ENCODE assay signal across 8 cellular contexts in the genomic region with DNA sequence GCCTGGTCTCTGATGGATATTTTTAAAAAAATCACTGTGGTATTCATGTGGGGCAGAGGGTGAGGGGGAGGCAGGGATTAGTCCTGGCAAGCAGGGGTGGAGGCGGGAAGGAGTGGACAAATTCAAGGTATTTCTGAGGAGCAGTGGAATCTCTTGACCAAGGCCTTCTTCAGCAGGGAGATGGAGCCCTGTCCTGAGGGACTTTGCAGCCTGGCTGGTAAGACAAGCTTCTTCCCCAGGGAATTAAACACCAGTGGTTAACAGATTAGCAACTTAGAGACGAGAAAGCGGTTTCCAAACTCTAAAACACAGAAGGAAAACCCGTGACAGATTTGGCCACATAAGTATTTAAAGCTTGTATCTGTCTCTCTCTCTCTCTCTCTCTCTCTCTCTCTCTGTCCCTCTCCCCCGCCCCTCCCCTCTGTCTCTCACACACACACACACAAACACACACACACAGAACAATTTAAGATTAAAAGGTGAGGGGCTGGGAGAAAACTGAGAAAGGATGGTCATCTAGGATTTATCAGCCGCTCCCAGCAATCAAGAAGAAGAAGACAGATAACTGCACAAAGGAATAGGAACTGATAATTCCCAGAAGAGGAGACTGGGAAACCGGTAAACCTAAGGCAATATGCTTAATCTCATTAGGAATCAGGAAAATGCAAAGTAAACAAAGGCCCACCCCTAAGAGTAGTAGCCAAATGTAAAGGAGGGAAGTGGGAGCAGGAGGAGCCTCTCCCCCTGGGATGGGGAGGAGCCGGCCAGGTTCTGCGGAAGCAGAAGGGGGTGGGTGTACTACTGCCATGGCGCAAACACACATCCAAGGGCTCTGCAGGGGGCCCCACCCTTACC. TPM values are rescaled to one million over a fixed set of nuclear protein-coding genes. Genes with fewer than 3 reads are reported as not detected.
DNase-seq lines count a peak whose midpoint lies in the region; ATAC-seq, FAIRE-seq and TF ChIP-seq lines count a peak whose summit lies in the region.
"Not testable (repeated sequence)": the region's sequence is repeated elsewhere in the genome, so short reads cannot be mapped to it uniquely, and the experiment has no call there.

No MANE protein-coding gene starts in this region.

- H2AK5ac ChIP-seq in IMR-90 (ENCODE audit: low read depth, low read length) = not testable (repeated sequence)

- CTCF ChIA-PET in Caco-2 (lab: Charles Lee) (interaction anchor here (0.6 to 4.8 kb wide), 3 partner anchors 21 to 75 kb away, joined by 3 to 26 read pairs (median 4); no protein-coding TSS in a partner anchor), IMR-90 (lab: Yijun Ruan, JAX) (interaction anchor here (1.1 kb wide), 1 partner anchor 23 kb away, joined by 3 read pairs; no protein-coding TSS in a partner anchor), SK-N-SH (lab: Yijun Ruan, JAX) (interaction anchor here (1.2 to 2.1 kb wide), 3 partner anchors 18 to 28 kb away, joined by 3 to 8 read pairs (median 6); a partner anchor contains a TSS), MCF 10A (lab: Yijun Ruan, JAX) (interaction anchor here (0.5 to 7.5 kb wide), 8 partner anchors 18 to 1638 kb away, joined by 3 to 100 read pairs (median 6); no protein-coding TSS in a partner anchor), HepG2 (lab: Yijun Ruan, JAX; ENCODE audit: low intra/inter-chr PET ratio, low total read pairs) (interaction anchor here (1.4 kb wide), 1 partner anchor 21 kb away, joined by 3 read pairs; no protein-coding TSS in a partner anchor)

- not testable (repeated sequence) for H3K4ac ChIP-seq in IMR-90 (ENCODE audit: low read depth, low read length)

- H3K14ac ChIP-seq in IMR-90 (replicated peaks; ENCODE audit: low read depth, low read length) = not testable (repeated sequence)

- peak overlapping the region; percentile 74 for H3K27ac Mint-ChIP-seq in Caco-2 (ENCODE audit: unreplicated experiment)
- H3K27ac Mint-ChIP-seq in MCF 10A (ENCODE audit: low read depth, unreplicated experiment) = peak overlapping the region; percentile 29

- not testable (repeated sequence) for TF ChIP-seq RAD21 in IMR-90 (IDR thresholded peaks at IDR 0.05; ENCODE audit: low read length); SK-N-SH (IDR thresholded peaks at IDR 0.05; ENCODE audit: low read length); HepG2 (CRISPR knock-in tag; IDR thresholded peaks at IDR 0.05)

- H3K36me3 Mint-ChIP-seq in Caco-2 (ENCODE audit: insufficient read depth, unreplicated experiment) = peaks cover 28% of the 10 kb centered on the region
- H3K36me3 Mint-ChIP-seq in MCF 10A (ENCODE audit: insufficient read depth, unreplicated experiment) = not testable (repeated sequence)

- H3K27me3 Mint-ChIP-seq in Caco-2 (ENCODE audit: insufficient read depth, unreplicated experiment); MCF 10A (ENCODE audit: insufficient read depth, unreplicated experiment): not testable (repeated sequence)

- WGBS in IMR-90 (ENCODE audit: extremely low coverage in 2 of 2, insufficient read length in 1 of 2), 2 experiments = 90% methylated on average over 2 of the region's 10 CpGs; no CpG with 5 or more reads in 1 of the 2 experiments
- WGBS in SK-N-SH (ENCODE audit: low lambda C conversion rate) = 79% methylated on average over 7 of the region's 10 CpGs
- 1% methylated on average over 9 of the region's 10 CpGs for WGBS in HepG2 (ENCODE audit: low lambda C conversion rate)

- H2BK15ac ChIP-seq in IMR-90 (ENCODE audit: low read depth, low read length) = not testable (repeated sequence)

- not testable (repeated sequence) for TF ChIP-seq EP300 in SK-N-SH (IDR thresholded peaks at IDR 0.05; ENCODE audit: borderline replicate concordance in 1 of 2, low read depth in 1 of 2, low read length in 1 of 2); HepG2 (IDR thresholded peaks at IDR 0.05; ENCODE audit: low read depth in 2 of 2, low read length in 2 of 2); HepG2 (CRISPR knock-in tag; IDR thresholded peaks at IDR 0.05; ENCODE audit: borderline replicate concordance)

- not testable (repeated sequence) for H3K18ac ChIP-seq in IMR-90 (ENCODE audit: low read depth, low read length)

- TF ChIP-seq POLR2A in IMR-90 (IDR thresholded peaks at IDR 0.05; ENCODE audit: low read depth, low read length); HepG2 (IDR thresholded peaks at IDR 0.05; ENCODE audit: insufficient read depth in 1 of 2, low read depth in 2 of 2, low read length in 2 of 2): not testable (repeated sequence)

- H3K23ac ChIP-seq in IMR-90 (ENCODE audit: low read depth, low read length) = 0 out of 2 replicates have a peak overlapping the region, but pooled peaks have one; percentile 76

- POLR2A ChIA-PET in Caco-2 (lab: Charles Lee) (interaction anchor here (0.7 to 1.0 kb wide), 2 partner anchors 17 to 36 kb away, joined by 3 read pairs; a partner anchor contains a TSS), SK-N-SH (lab: Yijun Ruan, JAX) (interaction anchor here (0.7 kb wide), 1 partner anchor 23 kb away, joined by 3 read pairs; no protein-coding TSS in a partner anchor), MCF 10A (lab: Yijun Ruan, JAX) (interaction anchor here (0.6 to 2.9 kb wide), 3 partner anchors 15 to 159 kb away, joined by 3 to 16 read pairs (median 8); no protein-coding TSS in a partner anchor), HepG2 (lab: Yijun Ruan, JAX) (interaction anchor here (1.3 kb wide), 1 partner anchor 21 kb away, joined by 4 read pairs; no protein-coding TSS in a partner anchor)
- POLR2A ChIA-PET in IMR-90 (lab: Charles Lee; ENCODE audit: unreplicated experiment) = not testable (repeated sequence)

- H3K4me3 Mint-ChIP-seq in Caco-2 (ENCODE audit: unreplicated experiment); MCF 10A (ENCODE audit: unreplicated experiment): not testable (repeated sequence)

- intact Hi-C loops in Caco-2 (cut with micrococcal nuclease; ENCODE audit: unreplicated experiment) = loop anchor here (10.0 kb wide), 1 partner anchor 572 kb away; a partner anchor contains a TSS
- intact Hi-C loops in IMR-90 (cut with micrococcal nuclease); MCF 10A (cut with micrococcal nuclease); HepG2 (cut with micrococcal nuclease; ENCODE audit: unreplicated experiment): not testable (repeated sequence)

- not testable (repeated sequence) for H3K4me3 ChIP-seq in Caco-2 (ENCODE audit: low read depth, low read length); IMR-90 (ENCODE audit: insufficient read depth, low read depth, low read length); SK-N-SH (ENCODE audit: low read depth in 2 of 2, low read length in 1 of 2); fibroblast of pulmonary artery (replicated peaks; ENCODE audit: low read depth, low read length); osteoblast (ENCODE audit: insufficient read depth, low read length)
- peak overlapping the region in 2 of 3 experiments; percentile 2 to 53 for H3K4me3 ChIP-seq in HepG2 (replicated peaks in 1 of 3; ENCODE audit: insufficient read depth in 1 of 3, low read depth in 2 of 3, low read length in 3 of 3)

- H2AFZ ChIP-seq in IMR-90 (replicated peaks; ENCODE audit: low read length, poor library complexity) = not testable (repeated sequence)
- H2AFZ ChIP-seq in SK-N-SH (ENCODE audit: low read depth) = peak overlapping the region; percentile 29; the same call in 1 of the 2 replicates
- H2AFZ ChIP-seq in HepG2 (ENCODE audit: low read length) = peak overlapping the region; percentile 71
- peak overlapping the region; percentile 41 for H2AFZ ChIP-seq in osteoblast (ENCODE audit: low read length)

- not testable (repeated sequence) for H3K36me3 ChIP-seq in Caco-2 (ENCODE audit: control insufficient read depth, insufficient read depth, low read length); IMR-90 (ENCODE audit: control insufficient read depth, insufficient read depth, low read length); SK-N-SH (replicated peaks in 1 of 2; ENCODE audit: control insufficient read depth in 1 of 2, insufficient read depth in 2 of 2, low read length in 1 of 2); HepG2 (replicated peaks in 1 of 2; ENCODE audit: control insufficient read depth in 1 of 2, insufficient read depth in 2 of 2, low read length in 2 of 2); osteoblast (ENCODE audit: insufficient read depth, low read length)

- H3K79me2 ChIP-seq in SK-N-SH (ENCODE audit: insufficient read depth); HepG2 (ENCODE audit: insufficient read depth, low read length); osteoblast (ENCODE audit: insufficient read depth, low read length): not testable (repeated sequence)

- H2BK5ac ChIP-seq in IMR-90 (ENCODE audit: low read depth, low read length, poor library complexity, severe bottlenecking) = not testable (repeated sequence)

- FAIRE-seq in HepG2 (lab: Jason Lieb, UNC) = not testable (repeated sequence)

- H3K9me1 ChIP-seq in IMR-90 (ENCODE audit: insufficient read depth, low read length) = not testable (repeated sequence)

- not testable (repeated sequence) for H4K91ac ChIP-seq in IMR-90 (ENCODE audit: insufficient read depth, low read depth, low read length)

- TF ChIP-seq CTCF in Caco-2 (IDR thresholded peaks at IDR 0.05; ENCODE audit: insufficient read depth in 1 of 2, low read depth in 1 of 2, low read length in 1 of 2, severe bottlenecking in 1 of 2, unreplicated experiment in 1 of 2); IMR-90 (conservative IDR thresholded peaks at IDR 0.05; ENCODE audit: low read depth, low read length); SK-N-SH (IDR thresholded peaks at IDR 0.05); MCF 10A (IDR thresholded peaks at IDR 0.05; ENCODE audit: unreplicated experiment); fibroblast of pulmonary artery (IDR thresholded peaks at IDR 0.05; ENCODE audit: low read length, missing control alignments); HepG2 (CRISPR knock-in tag; IDR thresholded peaks at IDR 0.05); osteoblast (IDR thresholded peaks at IDR 0.05; ENCODE audit: extremely low read depth, low read depth, low read length): not testable (repeated sequence)

- not testable (repeated sequence) for H3K9me3 Mint-ChIP-seq in Caco-2 (ENCODE audit: unreplicated experiment); MCF 10A (ENCODE audit: unreplicated experiment)

- not testable (repeated sequence) for H3K9me3 ChIP-seq in Caco-2; IMR-90 (ENCODE audit: control insufficient read depth, insufficient read depth, low read length); SK-N-SH; HepG2 (ENCODE audit: low read length); osteoblast (ENCODE audit: low read depth, low read length)

- dilution Hi-C loops in IMR-90 (cut with HindIII; ENCODE audit: low sequenced_read_pairs, unreplicated experiment) = not testable (repeated sequence)

- not testable (repeated sequence) for H3K4me2 ChIP-seq in IMR-90 (ENCODE audit: low read depth, low read length); SK-N-SH; osteoblast (ENCODE audit: insufficient read depth, low read length)
- H3K4me2 ChIP-seq in HepG2 (ENCODE audit: low read depth, low read length) = peak overlapping the region; percentile 70

- not testable (repeated sequence) for H3K56ac ChIP-seq in IMR-90 (ENCODE audit: extremely low read depth, insufficient read depth, low read length)

- H3K9me2 ChIP-seq in SK-N-SH = not testable (repeated sequence)

- not testable (repeated sequence) for H3K27ac ChIP-seq in IMR-90 (ENCODE audit: insufficient read depth, low read length); SK-N-SH (ENCODE audit: low read depth in 2 of 2, low read length in 1 of 2); HepG2 (ENCODE audit: extremely low read length, insufficient read depth, low read length); osteoblast (ENCODE audit: low read depth, low read length)

- not testable (repeated sequence) for H3K79me1 ChIP-seq in IMR-90 (ENCODE audit: low read depth in 1 of 2, low read length in 2 of 2)

- H3K4me1 Mint-ChIP-seq in Caco-2 (ENCODE audit: low read depth, unreplicated experiment) (peaks cover 51% of the 10 kb centered on the region), MCF 10A (ENCODE audit: insufficient read depth, unreplicated experiment) (peaks cover 14% of the 10 kb centered on the region)

- not testable (repeated sequence) for H2BK20ac ChIP-seq in IMR-90 (ENCODE audit: low read depth, low read length)

- H3K4me1 ChIP-seq in Caco-2 (peaks cover 59% of the 10 kb centered on the region), SK-N-SH (ENCODE audit: control insufficient read depth in 1 of 2, insufficient read depth in 2 of 2, low read depth in 1 of 2, low read length in 1 of 2) (peaks cover 7 to 25% of the 10 kb centered on the region in 2 experiments; a peak in 3 of 4 replicates), HepG2 (ENCODE audit: insufficient read depth, low read length) (peaks cover 79% of the 10 kb centered on the region), osteoblast (ENCODE audit: insufficient read depth, low read length) (peaks cover 17% of the 10 kb centered on the region)
- H3K4me1 ChIP-seq in IMR-90 (ENCODE audit: control insufficient read depth, insufficient read depth, low read length) = not testable (repeated sequence)

- not testable (repeated sequence) for ATAC-seq in IMR-90 (ENCODE audit: low read depth)
- ATAC-seq in HepG2 = peak; percentile 22

- not testable (repeated sequence) for H4K20me1 ChIP-seq in IMR-90 (ENCODE audit: insufficient read depth, low read length); SK-N-SH (ENCODE audit: insufficient read depth); HepG2 (ENCODE audit: insufficient read depth, low read length); osteoblast (ENCODE audit: insufficient read depth, low read length)

- H3K9ac ChIP-seq in IMR-90 (ENCODE audit: low read depth, low read length); SK-N-SH: not testable (repeated sequence)
- H3K9ac ChIP-seq in HepG2 (ENCODE audit: insufficient read depth, low read depth, low read length) = peak overlapping the region; percentile 2; the same call in 1 of the 2 replicates

- not testable (repeated sequence) for H2AK9ac ChIP-seq in IMR-90 (replicated peaks; ENCODE audit: low read depth, low read length, poor library complexity)

- H4K5ac ChIP-seq in IMR-90 (ENCODE audit: low read depth, low read length) = not testable (repeated sequence)

- DNase-seq in Caco-2 = peak in 1 of 2 experiments; percentile 47
- DNase-seq in IMR-90; SK-N-SH; MCF 10A (ENCODE audit: unreplicated experiment); HepG2 (ENCODE audit: low spot score): not testable (repeated sequence)
- peak; percentile 57 for DNase-seq in fibroblast of pulmonary artery (ENCODE audit: low read depth)
- peak; percentile 37 for DNase-seq in osteoblast (ENCODE audit: insufficient read length, low spot score, missing footprints)
- peak; percentile 33 for DNase-seq in ureter (ENCODE audit: low spot score)

- H3F3A ChIP-seq in SK-N-SH (replicated peaks; ENCODE audit: insufficient read depth) = not testable (repeated sequence)

- in situ Hi-C loops in IMR-90 (cut with MboI; ENCODE audit: low sequenced_read_pairs); HepG2 (cut with HindIII; ENCODE audit: extremely low pct_ligation_motif_present, low pct_unique_long_range_greater_than_20kb): not testable (repeated sequence)

- H3K27me3 ChIP-seq in Caco-2 (replicated peaks; ENCODE audit: control insufficient read depth, insufficient read depth, low read length); IMR-90 (ENCODE audit: control insufficient read depth, insufficient read depth, low read length); SK-N-SH (ENCODE audit: insufficient read depth); HepG2 (ENCODE audit: control insufficient read depth in 1 of 2, insufficient read depth in 2 of 2, low read length in 2 of 2); osteoblast (ENCODE audit: insufficient read depth, low read length): not testable (repeated sequence)

- BruUV-seq in Caco-2 (replicated peaks; lab: Mats Ljungman, UMichigan); IMR-90 (replicated peaks; lab: Mats Ljungman, UMichigan); MCF 10A (replicated peaks; lab: Mats Ljungman, UMichigan); HepG2 (replicated peaks; lab: Mats Ljungman, UMichigan): not testable (repeated sequence)

- not testable (repeated sequence) for H2BK120ac ChIP-seq in IMR-90 (ENCODE audit: low read depth, low read length)

- H4K8ac ChIP-seq in IMR-90 (ENCODE audit: low read depth in 2 of 2, low read length in 2 of 2) = not testable (repeated sequence)

RNA-seq across cellular contexts. Expression of a gene that starts 27.7 kb away (rescaled TPM):
- total RNA-seq in Caco-2 (2022) = 23.1 and 29.9 TPM in 2 replicates
- total RNA-seq in IMR-90 (2012; rRNA removed) = 40.0 and 47.5 TPM in 2 replicates
- 42.7 and 46.9 TPM in 2 replicates for polyA plus RNA-seq in IMR-90 (2012; rRNA removed)
- polyA plus RNA-seq in IMR-90 (2012; cell fraction: cytosol; rRNA removed) = 29.3 and 63.1 TPM in 2 replicates
- 24.3 and 25.0 TPM in 2 replicates for polyA plus RNA-seq in IMR-90 (2012; cell fraction: nucleus; rRNA removed; ENCODE audit: low replicate concordance)
- 23.3 and 43.8 TPM in 2 replicates for polyA plus RNA-seq in SK-N-SH (2012; rRNA removed)
- 22.2 and 30.8 TPM in 2 replicates for polyA plus RNA-seq in SK-N-SH (2012; cell fraction: cytosol; rRNA removed)
- 17.8 and 20.9 TPM in 2 replicates for polyA plus RNA-seq in SK-N-SH (2012; cell fraction: nucleus; rRNA removed)
- total RNA-seq in MCF 10A (2022) = 5.4 and 7.9 TPM in 2 replicates
- total RNA-seq in HepG2 (2016; rRNA removed; fragmentation: Illumina TruSeq; extraction: Trizol) = 5.9 and 7.2 TPM in 2 replicates
- total RNA-seq in HepG2 (2016; cell fraction: cytosol; rRNA removed; fragmentation: Illumina TruSeq; extraction: Trizol; ENCODE audit: low read depth) = 3.6 and 4.1 TPM in 2 replicates
- 7.0 and 8.2 TPM in 2 replicates for total RNA-seq in HepG2 (2016; cell fraction: insoluble cytoplasmic fraction; rRNA removed; fragmentation: Illumina TruSeq; extraction: Trizol)
- total RNA-seq in HepG2 (2016; cell fraction: membrane; rRNA removed; fragmentation: Illumina TruSeq; extraction: Trizol) = 6.0 and 7.8 TPM in 2 replicates
- total RNA-seq in HepG2 (2016; cell fraction: nucleus; rRNA removed; fragmentation: Illumina TruSeq; extraction: Trizol) = 3.0 and 4.1 TPM in 2 replicates
- polyA plus RNA-seq in HepG2 (2011; rRNA removed) = 7.9 and 8.0 TPM in 2 replicates
- 6.7 and 10.5 TPM in 2 replicates for polyA plus RNA-seq in HepG2 (2011; cell fraction: cytosol; rRNA removed)
- polyA plus RNA-seq in HepG2 (2011; cell fraction: nucleus; rRNA removed) = 4.6 and 7.3 TPM in 2 replicates
- polyA plus RNA-seq in HepG2 (2012) = 3.8 and 5.2 TPM in 2 replicates
- 6.8 and 7.0 TPM in 2 replicates for polyA plus RNA-seq in HepG2 (2016; cell fraction: cytosol; fragmentation: Illumina TruSeq; extraction: Trizol; ENCODE audit: low read depth)
- polyA plus RNA-seq in HepG2 (2016; cell fraction: insoluble cytoplasmic fraction; fragmentation: Illumina TruSeq; extraction: Trizol; ENCODE audit: low read depth) = 6.9 and 7.1 TPM in 2 replicates
- polyA plus RNA-seq in HepG2 (2016; cell fraction: membrane; fragmentation: Illumina TruSeq; extraction: Trizol; ENCODE audit: low read depth) = 5.1 and 6.4 TPM in 2 replicates
- polyA plus RNA-seq in HepG2 (2016; cell fraction: nucleus; fragmentation: Illumina TruSeq; extraction: Trizol; ENCODE audit: insufficient read depth, low read depth) = 3.6 and 6.6 TPM in 2 replicates
- polyA minus RNA-seq in HepG2 (2011; rRNA and poly(A)+ RNA removed; ENCODE audit: low replicate concordance) = 0.07 and 10.0 TPM in 2 replicates
- polyA minus RNA-seq in HepG2 (2011; cell fraction: cytosol; rRNA and poly(A)+ RNA removed) = 2.9 and 4.1 TPM in 2 replicates
- 2.9 and 4.1 TPM in 2 replicates for polyA minus RNA-seq in HepG2 (2011; cell fraction: nucleus; rRNA and poly(A)+ RNA removed)
- total RNA-seq in osteoblast = 2.4 and 2.9 TPM in 2 replicates
- 12.2 TPM for total RNA-seq in ureter

RNA-seq across cellular contexts. Expression of a gene that starts 35.8 kb away (rescaled TPM):
- 153 and 156 TPM in 2 replicates for total RNA-seq in Caco-2 (2022)
- 0.90 and 1.4 TPM in 2 replicates for total RNA-seq in IMR-90 (2012; rRNA removed)
- 0.14 and 0.17 TPM in 2 replicates for polyA plus RNA-seq in IMR-90 (2012; rRNA removed)
- 0.05 and 0.08 TPM in 2 replicates for polyA plus RNA-seq in IMR-90 (2012; cell fraction: cytosol; rRNA removed)
- 0.07 and 0.25 TPM in 2 replicates for polyA plus RNA-seq in IMR-90 (2012; cell fraction: nucleus; rRNA removed; ENCODE audit: low replicate concordance)
- polyA plus RNA-seq in SK-N-SH (2012; rRNA removed) = 0.49 and 0.57 TPM in 2 replicates
- 0.56 and 0.60 TPM in 2 replicates for polyA plus RNA-seq in SK-N-SH (2012; cell fraction: cytosol; rRNA removed)
- polyA plus RNA-seq in SK-N-SH (2012; cell fraction: nucleus; rRNA removed) = 0.45 and 0.76 TPM in 2 replicates
- total RNA-seq in MCF 10A (2022) = 5.3 and 5.8 TPM in 2 replicates
- 22.2 and 26.6 TPM in 2 replicates for total RNA-seq in HepG2 (2016; rRNA removed; fragmentation: Illumina TruSeq; extraction: Trizol)
- total RNA-seq in HepG2 (2016; cell fraction: cytosol; rRNA removed; fragmentation: Illumina TruSeq; extraction: Trizol; ENCODE audit: low read depth) = 1.9 TPM in 2 replicates
- 21.4 and 26.1 TPM in 2 replicates for total RNA-seq in HepG2 (2016; cell fraction: insoluble cytoplasmic fraction; rRNA removed; fragmentation: Illumina TruSeq; extraction: Trizol)
- total RNA-seq in HepG2 (2016; cell fraction: membrane; rRNA removed; fragmentation: Illumina TruSeq; extraction: Trizol) = 10.5 and 11.8 TPM in 2 replicates
- 12.5 and 14.9 TPM in 2 replicates for total RNA-seq in HepG2 (2016; cell fraction: nucleus; rRNA removed; fragmentation: Illumina TruSeq; extraction: Trizol)
- 6.0 and 6.9 TPM in 2 replicates for polyA plus RNA-seq in HepG2 (2011; rRNA removed)
- polyA plus RNA-seq in HepG2 (2011; cell fraction: cytosol; rRNA removed) = 2.8 and 4.1 TPM in 2 replicates
- polyA plus RNA-seq in HepG2 (2011; cell fraction: nucleus; rRNA removed) = 2.6 and 3.1 TPM in 2 replicates
- 4.6 and 4.9 TPM in 2 replicates for polyA plus RNA-seq in HepG2 (2012)
- 0.35 and 0.57 TPM in 2 replicates for polyA plus RNA-seq in HepG2 (2016; cell fraction: cytosol; fragmentation: Illumina TruSeq; extraction: Trizol; ENCODE audit: low read depth)
- 8.8 and 9.1 TPM in 2 replicates for polyA plus RNA-seq in HepG2 (2016; cell fraction: insoluble cytoplasmic fraction; fragmentation: Illumina TruSeq; extraction: Trizol; ENCODE audit: low read depth)
- polyA plus RNA-seq in HepG2 (2016; cell fraction: membrane; fragmentation: Illumina TruSeq; extraction: Trizol; ENCODE audit: low read depth) = 2.6 and 2.7 TPM in 2 replicates
- 13.0 and 13.3 TPM in 2 replicates for polyA plus RNA-seq in HepG2 (2016; cell fraction: nucleus; fragmentation: Illumina TruSeq; extraction: Trizol; ENCODE audit: insufficient read depth, low read depth)
- 3.1 and 8.3 TPM in 2 replicates for polyA minus RNA-seq in HepG2 (2011; rRNA and poly(A)+ RNA removed; ENCODE audit: low replicate concordance)
- polyA minus RNA-seq in HepG2 (2011; cell fraction: cytosol; rRNA and poly(A)+ RNA removed) = 22.0 and 24.4 TPM in 2 replicates
- polyA minus RNA-seq in HepG2 (2011; cell fraction: nucleus; rRNA and poly(A)+ RNA removed) = 10.6 and 14.4 TPM in 2 replicates
- 0.72 and 0.88 TPM in 2 replicates for total RNA-seq in osteoblast
- total RNA-seq in ureter = 27.0 TPM
